Comparison of ENCODE assay signal across 1 cellular context in genomic region chr19:50835785-50836542, GRCh38.
TF ChIP-seq lines count a peak whose summit lies in the region.

No MANE protein-coding gene starts in this region.

TF ChIP-seq in HepG2, 621 proteins besides CTCF, POLR2A, EP300 and RAD21 (continued from another document):
- no peak for TF ChIP-seq RERE (CRISPR knock-in tag; IDR thresholded peaks at IDR 0.05; ENCODE audit: low read depth)
